Comparison of ENCODE assay signal across 21 cellular contexts in the genomic region with DNA sequence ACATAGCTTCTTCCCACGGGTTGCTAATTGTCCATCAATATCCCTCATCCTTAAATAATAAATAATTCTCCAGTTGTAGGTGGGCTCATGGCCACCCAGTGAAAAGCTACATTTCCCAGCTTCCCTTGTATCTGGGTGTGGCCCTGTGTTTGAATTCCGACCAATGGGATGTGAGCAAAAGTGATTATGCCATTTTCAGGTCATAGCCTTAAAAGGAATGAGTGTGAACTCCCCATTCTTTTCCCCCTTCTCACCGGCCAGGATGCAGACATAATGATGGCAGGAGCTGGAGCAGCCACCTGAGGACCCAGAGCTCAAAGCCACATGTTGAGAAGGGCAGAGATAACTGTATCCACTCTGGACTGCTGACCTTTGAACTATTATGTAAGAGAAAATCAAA.
"Had no signal": no experiment of that assay in that cellular context is flagged by ENCODE, and none has a peak within 500 bp of the region (broad histone marks: within the 10 kb centered on the region; RNA-seq: fewer than 3 reads in every experiment).

No MANE protein-coding gene starts in this region.

- DNase-seq: activated CD4-positive, alpha-beta T cell treated with anti-CD3 and anti-CD28 coated beads for 1 hour; activated CD4-positive, alpha-beta T cell treated with anti-CD3 and anti-CD28 coated beads, Interleukin-2, amount 50 U/mL, for 1 hour; activated CD8-positive, alpha-beta T cell treated with anti-CD3 and anti-CD28 coated beads, Interleukin-2, amount 10 ng/mL, durations not matched to agents 7 days and 5 days; activated gamma-delta T cell; activated naive CD4-positive, alpha-beta T cell treated with anti-CD3 and anti-CD28 coated beads, Interleukin-2, amount 50 U/mL, for 16 hours; activated naive CD8-positive, alpha-beta T cell treated with anti-CD3 and anti-CD28 coated beads, Interleukin-2, amount 50 U/mL, for 24 hours; cortex of kidney; foreskin melanocyte; kidney; naive thymus-derived CD8-positive, alpha-beta T cell; ovary; psoas muscle; spleen; stimulated activated CD4-positive, alpha-beta T cell treated with anti-CD3 and anti-CD28 coated beads, Interleukin-4, amount 100 ng/mL, for 1 hour; stimulated activated naive CD4-positive, alpha-beta T cell treated with Interleukin-2 at 50 U/mL for 16 hours; WERI-Rb-1 had no signal

- H3K4me3 ChIP-seq: lung, ovary, psoas muscle, right atrium auricular region, spleen, thoracic aorta, vagina had no signal

- H3K27ac ChIP-seq: ovary, psoas muscle, right atrium auricular region, spleen, thoracic aorta, vagina, WERI-Rb-1 had no signal

- FAIRE-seq: kidney had no signal

- H3K27me3 ChIP-seq: ovary, right atrium auricular region, spleen, vagina had no signal

- H3K9me3 ChIP-seq: ovary, psoas muscle, right atrium auricular region, thoracic aorta, vagina had no signal

- H3K36me3 ChIP-seq: ovary, right atrium auricular region, spleen, thoracic aorta, vagina, WERI-Rb-1 had no signal

- ATAC-seq: activated CD8-positive, alpha-beta T cell treated with anti-CD3 and anti-CD28 coated beads, Interleukin-2, amount 10 ng/mL, durations not matched to agents 7 days and 5 days; activated naive CD8-positive, alpha-beta T cell treated with anti-CD3 and anti-CD28 coated beads, Interleukin-2, amount 50 U/mL, for 24 hours; left lobe of liver; naive thymus-derived CD8-positive, alpha-beta T cell; psoas muscle had no signal

- H3K4me1 ChIP-seq: psoas muscle, right atrium auricular region, vagina had no signal
